ENCODE assay signal across 8 cellular contexts in genomic region chr19:3034194-3034844, GRCh38. TPM values are rescaled to one million over a fixed set of nuclear protein-coding genes. Genes with fewer than 3 reads are reported as not detected.
DNase-seq lines count a peak whose midpoint lies in the region; ATAC-seq and TF ChIP-seq lines count a peak whose summit lies in the region.

No MANE protein-coding gene starts in this region.

- no peak for ATAC-seq in gastroesophageal sphincter

- no peak for TF ChIP-seq EP300 in gastroesophageal sphincter (IDR thresholded peaks at IDR 0.05)

- no peaks in the 10 kb centered on the region for H3K36me3 ChIP-seq in ES-I3 (ENCODE audit: insufficient read depth, low read length)
- no peaks in the 10 kb centered on the region for H3K36me3 ChIP-seq in SK-N-MC (ENCODE audit: insufficient read depth, low read length)
- H3K36me3 ChIP-seq in gastroesophageal sphincter = no peaks in the 10 kb centered on the region
- H3K36me3 ChIP-seq in rectal smooth muscle tissue (ENCODE audit: control insufficient read depth, insufficient read depth, low read length) = no peaks in the 10 kb centered on the region

- H3K9me3 ChIP-seq in ES-I3 (ENCODE audit: control insufficient read depth, insufficient read depth, low read length) (no peaks in the 10 kb centered on the region), SK-N-MC (ENCODE audit: low read depth, low read length) (no peaks in the 10 kb centered on the region), gastroesophageal sphincter (no peaks in the 10 kb centered on the region)

- H3K27me3 ChIP-seq in gastroesophageal sphincter (no peaks in the 10 kb centered on the region), rectal smooth muscle tissue (ENCODE audit: control insufficient read depth, insufficient read depth, low read length) (no peaks in the 10 kb centered on the region)

- H3K4me1 ChIP-seq in ES-I3 (ENCODE audit: insufficient read depth, low read length) (no peaks in the 10 kb centered on the region; the same call in 1 of the 2 replicates), gastroesophageal sphincter (peaks cover 0 to 37% (median 17%) of the 10 kb centered on the region in 3 donors), rectal smooth muscle tissue (ENCODE audit: control insufficient read depth, insufficient read depth, low read length) (peaks cover 5% of the 10 kb centered on the region)

- H3K4me3 ChIP-seq in SK-N-MC (peak overlapping the region; percentile 92), gastroesophageal sphincter (peak overlapping the region in 1 of 2 donors; percentile 51), rectal smooth muscle tissue (ENCODE audit: low read length) (peak overlapping the region; percentile 78)

- H3K27ac ChIP-seq in SK-N-MC (no peak overlapping the region), gastroesophageal sphincter (peak overlapping the region in 3 of 4 donors; percentile 90 to 98 (median 93)), rectal smooth muscle tissue (ENCODE audit: low read depth, low read length) (no peak overlapping the region)

- TF ChIP-seq CTCF in gastroesophageal sphincter (IDR thresholded peaks at IDR 0.05) = no peak

- no peak for DNase-seq in SK-N-MC (ENCODE audit: low read depth, low spot score)
- no peak for DNase-seq in DMS114 treated with DMSO at 0.1 percent for 48 hours (lab: John Stamatoyannopoulos, UW; ENCODE audit: unreplicated experiment)
- DNase-seq in NCI-H1105 (lab: John Stamatoyannopoulos, UW) = no peak
- no peak for DNase-seq in NCI-H526 treated with DMSO at 0.1 percent for 48 hours (lab: John Stamatoyannopoulos, UW)
- DNase-seq in activated effector memory CD4-positive, alpha-beta T cell treated with anti-CD3 and anti-CD28 coated beads, Interleukin-2, amount 50 U/mL, for 16 hours = no peak

- peak overlapping the region; percentile 70; the same call in 1 of the 2 replicates for H3K9ac ChIP-seq in ES-I3 (ENCODE audit: low read depth, low read length)
- H3K9ac ChIP-seq in SK-N-MC (ENCODE audit: insufficient read length) = peak overlapping the region; percentile 83
- peak overlapping the region; percentile 2 for H3K9ac ChIP-seq in rectal smooth muscle tissue (ENCODE audit: low read length)

- TF ChIP-seq POLR2A in gastroesophageal sphincter (IDR thresholded peaks at IDR 0.05) = no peak

- 39 to 63% methylated on average over 2 to 6 of the region's 6 CpGs for WGBS in gastroesophageal sphincter (ENCODE audit: low coverage in 1 of 2), 2 donors

RNA-seq across cellular contexts. Expression of gene TLE2, which starts 5.2 kb away (rescaled TPM):
- 10 to 100 TPM; 27.1 to 46.1 (median 34.4) TPM for total RNA-seq in gastroesophageal sphincter

RNA-seq across cellular contexts. Expression of gene TLE5, which starts 28.0 kb away (rescaled TPM):
- total RNA-seq in gastroesophageal sphincter = 100 to 1,000 TPM; 502 to 905 (median 558) TPM

RNA-seq across cellular contexts. Expression of gene TLE6, which starts 57.0 kb away (rescaled TPM):
- under 1 TPM in 3 of 4 donors, not detected in 1; 0.19 to 0.64 (median 0.40) TPM for total RNA-seq in gastroesophageal sphincter

RNA-seq across cellular contexts. Expression of gene GNA11, which starts 59.8 kb away (rescaled TPM):
- 100 to 1,000 TPM in 1 of 4 donors, 10 to 100 TPM in 3; 68.4 to 154 (median 83.4) TPM for total RNA-seq in gastroesophageal sphincter

Comparison
In these comparisons a context has a peak if more than half of its experiments do, and no peak if none do; other contexts are left out.
1. H3K9ac ChIP-seq: peak in every context shown above with its lines; median percentile 83 in SK-N-MC; 70 in ES-I3; 2 in rectal smooth muscle tissue.
2. H3K27ac ChIP-seq: peak in gastroesophageal sphincter (3 of 4); none in SK-N-MC (single experiment) and rectal smooth muscle tissue (single experiment).